Comparison of ENCODE assay signal across 9 cellular contexts in the genomic region with DNA sequence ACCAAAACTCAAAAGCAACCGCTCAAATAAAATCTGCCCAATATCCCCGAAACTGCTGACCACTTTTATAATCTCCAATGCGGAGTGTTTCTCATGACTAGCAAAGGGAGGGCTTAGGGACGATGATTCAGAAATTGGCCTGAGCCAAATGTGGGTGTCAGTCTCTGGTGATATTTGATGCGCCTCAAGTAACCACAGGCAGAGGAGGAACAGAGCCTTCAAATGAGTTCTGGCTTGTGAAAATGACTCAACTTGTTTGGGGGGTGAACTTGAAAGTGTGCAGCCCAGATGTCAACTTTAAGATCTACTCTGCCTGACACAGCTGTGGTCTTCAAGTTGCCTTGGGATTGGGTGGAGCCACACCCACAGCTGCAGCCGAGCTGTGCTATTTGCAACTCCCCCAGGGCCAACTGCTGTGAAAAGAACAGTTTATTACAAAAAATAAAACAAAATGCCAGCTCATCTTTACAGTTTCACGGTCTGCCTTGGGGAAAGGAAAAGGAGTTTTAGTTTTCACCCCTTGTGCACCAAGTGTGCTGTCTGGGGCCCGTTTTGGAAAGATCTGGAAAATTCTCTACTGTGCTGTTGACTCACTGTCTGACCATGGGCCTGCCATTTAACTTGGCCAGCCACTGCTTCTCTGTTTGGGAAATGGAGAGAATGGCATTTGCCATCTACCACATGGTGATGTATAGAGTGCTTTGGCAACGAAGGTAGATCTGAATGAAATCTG.
DNase-seq lines count a peak whose midpoint lies in the region; ATAC-seq, FAIRE-seq and TF ChIP-seq lines count a peak whose summit lies in the region.
"Had no signal": no experiment of that assay in that cellular context is flagged by ENCODE, and none has a peak within 500 bp of the region (broad histone marks: within the 10 kb centered on the region; RNA-seq: fewer than 3 reads in every experiment).

No MANE protein-coding gene starts in this region.

- peaks cover 0 to 13% (median 0%) of the 10 kb centered on the region in 4 donors for H3K27me3 ChIP-seq in pancreas

- WGBS in pancreas, 2 donors: 77 to 81% methylated on average over 9 of the region's 9 CpGs

- H3K9me3 ChIP-seq in pancreas: no peaks in the 10 kb centered on the region

- ATAC-seq in HG02678 (IDR thresholded peaks at IDR 0.05; ENCODE audit: unreplicated experiment): peak; percentile 88
- peak in 3 of 4 donors; percentile 57 to 74 (median 64) for ATAC-seq in pancreas

- H3K27ac ChIP-seq in epithelial cell of prostate: peak overlapping the region; percentile 68
- H3K27ac ChIP-seq in pancreas: no peak overlapping the region

- TF ChIP-seq CTCF in pancreas (IDR thresholded peaks at IDR 0.05): no peak

- no peak overlapping the region for H3K4me3 ChIP-seq in pancreas

- no peaks in the 10 kb centered on the region for H3K4me1 ChIP-seq in pancreas

- DNase-seq in SIG-M5 treated with dmso at 0.1 percent for 504 hours (lab: John Stamatoyannopoulos, UW; ENCODE audit: unreplicated experiment) (peak; percentile 23), SIG-M5 (lab: John Stamatoyannopoulos, UW) (no peak), NCI-H2171 treated with DMSO at 0.1 percent for 48 hours (lab: John Stamatoyannopoulos, UW) (peak; percentile 81), epithelial cell of prostate (ENCODE audit: low read depth, low spot score) (peak; percentile 99), pancreas (peak in 1 of 6 donors; percentile 13), NCI-H69 (lab: John Stamatoyannopoulos, UW) (no peak)
- DNase-seq in effector CD8-positive, alpha-beta T cell (lab: John Stamatoyannopoulos, UW): no peak

- H3K36me3 ChIP-seq in pancreas: no peaks in the 10 kb centered on the region

- intact Hi-C loops in pancreas (cut with DNase I): no loop called here

- FAIRE-seq in pancreas (lab: Jason Lieb, UNC): no peak
- FAIRE-seq: A204.1 had no signal

Comparison
In these comparisons a context has a peak if more than half of its experiments do, and no peak if none do; other contexts are left out.
1. DNase-seq: peak in SIG-M5 treated with dmso at 0.1 percent for 504 hours (single experiment), NCI-H2171 treated with DMSO at 0.1 percent for 48 hours (single experiment) and epithelial cell of prostate (single experiment); none in SIG-M5 (single experiment), NCI-H69 (single experiment) and effector CD8-positive, alpha-beta T cell (single experiment).